Comparison of ENCODE assay signal across 10 cellular contexts in genomic region chr21:17925900-17926299, GRCh38.
DNase-seq lines count a peak whose midpoint lies in the region; ATAC-seq and TF ChIP-seq lines count a peak whose summit lies in the region.
"Had no signal": no experiment of that assay in that cellular context is flagged by ENCODE, and none has a peak within 500 bp of the region (broad histone marks: within the 10 kb centered on the region; RNA-seq: fewer than 3 reads in every experiment).

No MANE protein-coding gene starts in this region.

- H3K9me3 ChIP-seq in smooth muscle cell (replicated peaks; ENCODE audit: low read depth) = no peaks in the 10 kb centered on the region

- H3K4me3 Mint-ChIP-seq in endothelial cell (ENCODE audit: unreplicated experiment) = no peak overlapping the region

- 7% methylated on average over 1 of the region's 1 CpG for WGBS in smooth muscle cell (ENCODE audit: low lambda C conversion rate)

- TF ChIP-seq CTCF in endothelial cell (IDR thresholded peaks at IDR 0.05; ENCODE audit: unreplicated experiment) (peak; percentile 54), smooth muscle cell (IDR thresholded peaks at IDR 0.05; ENCODE audit: borderline replicate concordance, insufficient read depth, poor library complexity, severe bottlenecking) (peak; percentile 51)

- H3K4me1 Mint-ChIP-seq in endothelial cell (ENCODE audit: unreplicated experiment) = no peaks in the 10 kb centered on the region

- H3K36me3 ChIP-seq in smooth muscle cell (ENCODE audit: low read depth) = no peaks in the 10 kb centered on the region

- H3K9ac ChIP-seq in smooth muscle cell (ENCODE audit: low read depth) = no peak overlapping the region

- H3K27me3 ChIP-seq in smooth muscle cell (ENCODE audit: low read depth) = no peaks in the 10 kb centered on the region

- no peak overlapping the region for H2AFZ ChIP-seq in smooth muscle cell (ENCODE audit: low read depth)

- peaks cover 4% of the 10 kb centered on the region for H3K27me3 Mint-ChIP-seq in endothelial cell (ENCODE audit: unreplicated experiment)

- H3K4me1 ChIP-seq in smooth muscle cell (ENCODE audit: low read depth) = no peaks in the 10 kb centered on the region

- H3K4me3 ChIP-seq in smooth muscle cell = no peak overlapping the region

- H4K20me1 ChIP-seq in smooth muscle cell (ENCODE audit: low read depth) = no peaks in the 10 kb centered on the region

- ATAC-seq in HG02610 (IDR thresholded peaks at IDR 0.05; ENCODE audit: unreplicated experiment) (no peak), HG03196 (IDR thresholded peaks at IDR 0.05; ENCODE audit: unreplicated experiment) (no peak), GM18520 (IDR thresholded peaks at IDR 0.05; ENCODE audit: unreplicated experiment) (no peak)

- H3K27ac ChIP-seq in smooth muscle cell (ENCODE audit: low read depth) = no peak overlapping the region
- H3K27ac ChIP-seq: epithelial cell of prostate had no signal

- no peaks in the 10 kb centered on the region for H3K9me3 Mint-ChIP-seq in endothelial cell (ENCODE audit: unreplicated experiment)

- H3K4me2 ChIP-seq in smooth muscle cell = no peak overlapping the region

- H3F3A ChIP-seq in smooth muscle cell (ENCODE audit: low read depth) = no peaks in the 10 kb centered on the region

- H3K79me2 ChIP-seq in smooth muscle cell (ENCODE audit: low read depth) = no peaks in the 10 kb centered on the region

- no peak overlapping the region for H3K27ac Mint-ChIP-seq in endothelial cell (ENCODE audit: unreplicated experiment)

- DNase-seq in NCI-H2081 treated with DMSO at 0.1 percent for 48 hours (lab: John Stamatoyannopoulos, UW) (peak; percentile 1), NCI-H2081 (lab: John Stamatoyannopoulos, UW) (no peak), NCI-H774 (lab: John Stamatoyannopoulos, UW) (peak; percentile 22), endothelial cell (ENCODE audit: low spot score) (peak; percentile 19), smooth muscle cell (lab: John Stamatoyannopoulos, UW; ENCODE audit: unreplicated experiment) (no peak)
- DNase-seq: NCI-H1048 had no signal

- no peaks in the 10 kb centered on the region for H3K36me3 Mint-ChIP-seq in endothelial cell (ENCODE audit: low read depth, unreplicated experiment)

Comparison
In these comparisons a context has a peak if more than half of its experiments do, and no peak if none do; other contexts are left out.
1. DNase-seq: peak in NCI-H2081 treated with DMSO at 0.1 percent for 48 hours (single experiment), NCI-H774 (single experiment) and endothelial cell (single experiment); none in NCI-H2081 (0 of 2) and smooth muscle cell (single experiment).